In genomic region chr2:214519258-214519818, GRCh38 we compare ENCODE assay signal across 24 cellular contexts.
A peak's percentile ranks its signal among the peaks of the same experiment; 100 is the strongest.
DNase-seq lines count a peak whose midpoint lies in the region; ATAC-seq, FAIRE-seq and TF ChIP-seq lines count a peak whose summit lies in the region.
"Had no signal": no experiment of that assay in that cellular context is flagged by ENCODE, and none has a peak within 500 bp of the region (broad histone marks: within the 10 kb centered on the region; RNA-seq: fewer than 3 reads in every experiment).

No MANE protein-coding gene starts in this region.

- TF ChIP-seq CTCF in GM12865 (IDR thresholded peaks at IDR 0.05; ENCODE audit: insufficient read depth, low read depth, low read length, missing control alignments) (no peak), GM12878 (IDR thresholded peaks at IDR 0.05 in 2 of 3, conservative IDR thresholded peaks at IDR 0.05 in 1 of 3; ENCODE audit: control insufficient read depth in 2 of 3, extremely low read depth in 1 of 3, insufficient read depth in 1 of 3, low read depth in 3 of 3, low read length in 3 of 3) (no peak)

- POLR2A ChIA-PET in GM12878 (lab: Charles Lee) = no interaction called here

- CTCF ChIA-PET in GM12878 (lab: Yijun Ruan, JAX) = interaction anchor here (1.0 kb wide), 1 partner anchor 14 kb away, joined by 3 read pairs; no protein-coding TSS in a partner anchor

- H4K20me1 ChIP-seq in GM12878 (ENCODE audit: control insufficient read depth, insufficient read depth) = no peaks in the 10 kb centered on the region

- TF ChIP-seq EP300 in GM12878 (IDR thresholded peaks at IDR 0.05; ENCODE audit: borderline replicate concordance in 1 of 2, control insufficient read depth in 1 of 2, low read depth in 2 of 2, low read length in 2 of 2) = peak; percentile 74 to 76; a peak in 3 of 4 replicates

- no peaks in the 10 kb centered on the region for H3K36me3 ChIP-seq in GM12878 (ENCODE audit: control insufficient read depth in 2 of 2, insufficient read depth in 2 of 2, low read length in 1 of 2)
- H3K36me3 ChIP-seq: HAP-1, Peyer's patch had no signal

- in situ Hi-C loops in GM12878 (cut with MboI) = no loop called here

- no TSS peak for BruUV-seq in GM12878 (replicated peaks; lab: Mats Ljungman, UMichigan)

- WGBS in GM12878 (ENCODE audit: insufficient coverage, insufficient replicate concordance, low lambda C conversion rate, missing lambda C conversion rate) = 85% methylated on average over 5 of the region's 5 CpGs

- no peaks in the 10 kb centered on the region for H3K9me3 ChIP-seq in GM12878 (replicated peaks; ENCODE audit: control insufficient read depth, insufficient read depth, low read length)
- H3K9me3 ChIP-seq: Caco-2, HAP-1, Peyer's patch had no signal

- H3K9ac ChIP-seq in GM12878 (ENCODE audit: control insufficient read depth, insufficient read depth, low read length) = no peak overlapping the region

- no peak overlapping the region for H3K27ac ChIP-seq in GM12878 (ENCODE audit: control insufficient read depth, insufficient read depth)
- H3K27ac ChIP-seq: Peyer's patch had no signal

- SMC1A ChIA-PET in GM12878 (lab: Charles Lee; ENCODE audit: uncharacterized antibody, unreplicated experiment) = no interaction called here

- TF ChIP-seq POLR2A in GM12878 (IDR thresholded peaks at IDR 0.05; ENCODE audit: low read depth, low read length) = no peak

- no peaks in the 10 kb centered on the region for H3K4me1 ChIP-seq in GM12878 (ENCODE audit: control insufficient read depth, insufficient read depth, low read length)
- H3K4me1 ChIP-seq: Caco-2, HAP-1, Peyer's patch had no signal

- no peaks in the 10 kb centered on the region for H3K27me3 ChIP-seq in GM12878 (replicated peaks in 1 of 2; ENCODE audit: control insufficient read depth in 2 of 2, insufficient read depth in 2 of 2, low read length in 1 of 2)
- H3K27me3 ChIP-seq: Peyer's patch had no signal

- FAIRE-seq in GM12878 (lab: Jason Lieb, UNC) = no peak

- H3K4me3 ChIP-seq in GM12865 (ENCODE audit: low read depth, low read length) (no peak overlapping the region), GM12878 (no peak overlapping the region)
- H3K4me3 ChIP-seq: HAP-1, Peyer's patch had no signal

- no peaks in the 10 kb centered on the region for H3K79me2 ChIP-seq in GM12878 (ENCODE audit: control insufficient read depth, insufficient read depth, low read length)

- no peak overlapping the region for H2AFZ ChIP-seq in GM12878 (ENCODE audit: control insufficient read depth, low read depth, low read length)

- ATAC-seq in GM19463 (IDR thresholded peaks at IDR 0.05; ENCODE audit: unreplicated experiment) = peak; percentile 51
- ATAC-seq in GM12878 = peak; percentile 96
- ATAC-seq in GM18520 (IDR thresholded peaks at IDR 0.05; ENCODE audit: unreplicated experiment) = no peak

- DNase-seq in GM12865 (ENCODE audit: low read depth) (peak; percentile 49), NCI-H146 (lab: John Stamatoyannopoulos, UW) (peak; percentile 47), GM12878 (ENCODE audit: low read depth, low spot score) (peak; percentile 46), NAMALWA (ENCODE audit: low spot score) (no peak), COLO829 (ENCODE audit: low spot score) (no peak)
- DNase-seq: C1 segment of cervical spinal cord, Caco-2, DMS79 treated with DMSO at 0.1 percent for 48 hours, GOT3, HFFc6, IMR-90, KG1, NCI-H1105, NCI-H1694, NCI-H2029 treated with DMSO at 0.1 percent for 48 hours, NCI-H2171, NCI-H226, NCI-H524, Peyer's patch, SHP77 treated with DMSO at 0.1 percent for 48 hours, T-helper 1 cell had no signal

- RAD21 ChIA-PET in GM12878 (lab: Charles Lee; ENCODE audit: unreplicated experiment) = no interaction called here

- no peak overlapping the region for H3K4me2 ChIP-seq in GM12878 (ENCODE audit: control insufficient read depth, insufficient read depth)

- no peak for TF ChIP-seq RAD21 in GM12878 (IDR thresholded peaks at IDR 0.05; ENCODE audit: insufficient read depth, low read depth, low read length)

- intact Hi-C loops in GM12878 (cut with micrococcal nuclease; ENCODE audit: unreplicated experiment) = no loop called here

TF ChIP-seq in GM12878, 131 proteins besides CTCF, POLR2A, EP300 and RAD21 (continues in another document):
- no peak for TF ChIP-seq NKRF (conservative IDR thresholded peaks at IDR 0.05)
- peak; percentile 73 for TF ChIP-seq MEF2B (IDR thresholded peaks at IDR 0.05; ENCODE audit: partially characterized antibody, poor library complexity, severe bottlenecking)
- peak; percentile 66; the same call in 1 of the 2 replicates for TF ChIP-seq BCL11A (IDR thresholded peaks at IDR 0.05; ENCODE audit: low read depth, low read length)
- peak; percentile 59; the same call in 1 of the 3 replicates for TF ChIP-seq POU2F2 (IDR thresholded peaks at IDR 0.05; ENCODE audit: borderline replicate concordance, low read depth, low read length)
- TF ChIP-seq IKZF2 (IDR thresholded peaks at IDR 0.05) = 0 out of 4 replicates have a peak, but pooled peaks have one; percentile 17 to 25
- 0 out of 4 replicates have a peak, but pooled peaks of 1 of the 2 experiments have one; percentile 39 for TF ChIP-seq BHLHE40 (IDR thresholded peaks at IDR 0.05; ENCODE audit: borderline replicate concordance in 1 of 2, low read depth in 2 of 2, low read length in 1 of 2)
- TF ChIP-seq BCLAF1 (IDR thresholded peaks at IDR 0.05) = no peak
- no peak for TF ChIP-seq BACH1 (IDR thresholded peaks at IDR 0.05; ENCODE audit: borderline replicate concordance)
- TF ChIP-seq MTA2 (IDR thresholded peaks at IDR 0.05; ENCODE audit: low read depth) = peak; percentile 94
- TF ChIP-seq NR2F1 (conservative IDR thresholded peaks at IDR 0.05) = 0 out of 2 replicates have a peak, but pooled peaks have one; percentile 9
- peak; percentile 80; the same call in 1 of the 2 replicates for TF ChIP-seq SPI1 (IDR thresholded peaks at IDR 0.05; ENCODE audit: borderline replicate concordance, insufficient read depth, low read depth, low read length)
- no peak for TF ChIP-seq KLF5 (IDR thresholded peaks at IDR 0.05; ENCODE audit: partially characterized antibody)

Comparison
In these comparisons a context has a peak if more than half of its experiments do, and no peak if none do; other contexts are left out.
1. DNase-seq: peak in GM12865 (single experiment), NCI-H146 (single experiment) and GM12878 (single experiment); none in NAMALWA (single experiment) and COLO829 (single experiment).